In the genomic region with DNA sequence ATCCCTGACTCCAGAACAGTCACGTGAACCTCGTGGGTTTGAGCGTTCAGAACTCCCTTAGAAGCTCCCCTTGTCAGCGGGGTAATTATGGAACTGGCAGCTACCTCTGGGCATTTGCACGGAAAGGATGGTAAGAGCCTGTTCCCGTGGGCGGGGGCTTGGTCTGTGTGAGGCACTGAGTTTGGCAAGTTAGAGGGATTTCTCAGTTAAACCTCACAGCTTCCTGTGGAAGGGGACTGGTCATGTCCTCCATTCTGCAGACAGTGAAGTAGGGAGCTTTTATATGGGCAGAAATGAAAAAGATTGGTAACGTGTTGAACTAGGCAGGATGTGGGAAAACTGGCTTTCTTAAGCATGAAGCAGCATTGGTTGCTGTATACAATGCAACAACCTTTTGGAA, we compare ENCODE assay signal across 10 cellular contexts. TPM values are rescaled to one million over a fixed set of nuclear protein-coding genes. Genes with fewer than 3 reads are reported as not detected.
DNase-seq lines count a peak whose midpoint lies in the region; ATAC-seq and TF ChIP-seq lines count a peak whose summit lies in the region.
"Had no signal": no experiment of that assay in that cellular context is flagged by ENCODE, and none has a peak within 500 bp of the region (broad histone marks: within the 10 kb centered on the region; RNA-seq: fewer than 3 reads in every experiment).

No MANE protein-coding gene starts in this region.

- ATAC-seq in HG02852 (IDR thresholded peaks at IDR 0.05; ENCODE audit: unreplicated experiment): peak; percentile 20
- peak; percentile 37 to 66 (median 64) for ATAC-seq in natural killer cell
- ATAC-seq in HG03039 (IDR thresholded peaks at IDR 0.05; ENCODE audit: unreplicated experiment): no peak

- H3K9me3 Mint-ChIP-seq in natural killer cell (no peaks in the 10 kb centered on the region), neural progenitor cell (no peaks in the 10 kb centered on the region)

- H3K4me3 ChIP-seq in DOHH2 (ENCODE audit: low read length) (peak overlapping the region; percentile 75), neural progenitor cell (no peak overlapping the region)

- H3K36me3 Mint-ChIP-seq in natural killer cell (no peaks in the 10 kb centered on the region), neural progenitor cell (no peaks in the 10 kb centered on the region)

- H3K4me1 Mint-ChIP-seq in natural killer cell (peaks cover 28 to 41% of the 10 kb centered on the region in 2 donors), neural progenitor cell (peaks cover 36% of the 10 kb centered on the region)

- H3K4me2 ChIP-seq in DOHH2 (ENCODE audit: low read length) (peak overlapping the region; percentile 93), neural progenitor cell (no peak overlapping the region)

- peaks cover 91% of the 10 kb centered on the region for H3K79me2 ChIP-seq in DOHH2 (ENCODE audit: control insufficient read depth, low read length)
- H3K79me2 ChIP-seq in neural progenitor cell (ENCODE audit: low read depth): peaks cover 5% of the 10 kb centered on the region

- intact Hi-C loops in natural killer cell (cut with micrococcal nuclease): no loop called here

- peak overlapping the region; percentile 95 for H3K27ac ChIP-seq in DOHH2 (ENCODE audit: low read depth, low read length)
- H3K27ac ChIP-seq in neural progenitor cell: no peak overlapping the region

- H3K9me3 ChIP-seq in DOHH2 (ENCODE audit: control insufficient read depth, insufficient read depth, low read length) (no peaks in the 10 kb centered on the region), neural progenitor cell (ENCODE audit: low read depth) (no peaks in the 10 kb centered on the region)

- no peaks in the 10 kb centered on the region for H3K27me3 Mint-ChIP-seq in natural killer cell (ENCODE audit: low read depth in 2 of 2)
- H3K27me3 Mint-ChIP-seq in neural progenitor cell (ENCODE audit: insufficient read depth, low read depth): peaks cover 2% of the 10 kb centered on the region

- no peak overlapping the region for H2AFZ ChIP-seq in neural progenitor cell (replicated peaks)

- H3K36me3 ChIP-seq in DOHH2 (ENCODE audit: control insufficient read depth, low read length) (peaks cover 55% of the 10 kb centered on the region), neural progenitor cell (no peaks in the 10 kb centered on the region)

- no peak overlapping the region for H3K9ac ChIP-seq in neural progenitor cell

- peak; percentile 71 for DNase-seq in activated CD8-positive, alpha-beta memory T cell treated with anti-CD3 and anti-CD28 coated beads, Interleukin-2, amount 50 U/mL, for 48 hours
- DNase-seq in natural killer cell: no peak
- DNase-seq in globus pallidus (ENCODE audit: low spot score): no peak
- DNase-seq in neural progenitor cell (ENCODE audit: low spot score): no peak
- DNase-seq in NCI-H2029 (lab: John Stamatoyannopoulos, UW): no peak
- DNase-seq: NCI-H187 had no signal

- H3F3A ChIP-seq in DOHH2 (ENCODE audit: control insufficient read depth, insufficient read depth): peaks cover 31% of the 10 kb centered on the region
- peaks cover 13% of the 10 kb centered on the region for H3F3A ChIP-seq in neural progenitor cell (ENCODE audit: low read depth)

- H3K4me3 Mint-ChIP-seq in natural killer cell (peak overlapping the region; percentile 76), neural progenitor cell (no peak overlapping the region)

- no peaks in the 10 kb centered on the region for H4K20me1 ChIP-seq in DOHH2 (ENCODE audit: control insufficient read depth, insufficient read depth, low read depth, low read length)
- no peaks in the 10 kb centered on the region for H4K20me1 ChIP-seq in neural progenitor cell (ENCODE audit: low read depth)

- no peaks in the 10 kb centered on the region for H3K27me3 ChIP-seq in DOHH2 (ENCODE audit: control insufficient read depth, low read length)
- no peaks in the 10 kb centered on the region for H3K27me3 ChIP-seq in neural progenitor cell

- H3K4me1 ChIP-seq in DOHH2 (ENCODE audit: control insufficient read depth, low read length): peaks cover 99% of the 10 kb centered on the region
- H3K4me1 ChIP-seq in neural progenitor cell: peaks cover 25% of the 10 kb centered on the region

- TF ChIP-seq CTCF in DOHH2 (IDR thresholded peaks at IDR 0.05; ENCODE audit: low read depth, low read length, poor library complexity, severe bottlenecking): no peak
- TF ChIP-seq CTCF in natural killer cell (IDR thresholded peaks at IDR 0.05): no peak
- no peak for TF ChIP-seq CTCF in neural progenitor cell (IDR thresholded peaks at IDR 0.05)

- H3K9me2 ChIP-seq in DOHH2 (replicated peaks; ENCODE audit: control insufficient read depth, low read length): no peaks in the 10 kb centered on the region

- peak overlapping the region; percentile 70 to 71 for H3K27ac Mint-ChIP-seq in natural killer cell
- H3K27ac Mint-ChIP-seq in neural progenitor cell: no peak overlapping the region

RNA-seq across cellular contexts. Expression of gene PALD1, which starts 16.0 kb away (rescaled TPM):
- total RNA-seq in natural killer cell: under 1 TPM in 1 of 3 donors, not detected in 2; 0.21 TPM
- 9.6 and 20.4 TPM in 2 replicates for total RNA-seq in neural progenitor cell (ENCODE audit: low replicate concordance)

RNA-seq across cellular contexts. Expression of gene NODAL, which starts 53.1 kb away (rescaled TPM):
- not detected for total RNA-seq in natural killer cell
- not detected in 2 replicates for total RNA-seq in neural progenitor cell (ENCODE audit: low replicate concordance)
- total RNA-seq: skeletal muscle tissue had no signal
